12 cellular contexts compared by ENCODE assay signal in genomic region chr1:229203030-229203751, GRCh38.
A peak's percentile ranks its signal among the peaks of the same experiment; 100 is the strongest.
DNase-seq lines count a peak whose midpoint lies in the region; ATAC-seq, FAIRE-seq and TF ChIP-seq lines count a peak whose summit lies in the region.
"Had no signal": no experiment of that assay in that cellular context is flagged by ENCODE, and none has a peak within 500 bp of the region (broad histone marks: within the 10 kb centered on the region; RNA-seq: fewer than 3 reads in every experiment).

No MANE protein-coding gene starts in this region.

- H3K27me3 ChIP-seq in Caco-2 (replicated peaks; ENCODE audit: control insufficient read depth, insufficient read depth, low read length): no peaks in the 10 kb centered on the region
- H3K27me3 ChIP-seq in CD4-positive, alpha-beta memory T cell (ENCODE audit: insufficient read depth, low read length): no peaks in the 10 kb centered on the region
- H3K27me3 ChIP-seq: colonic mucosa had no signal

- H3K27ac ChIP-seq in CD4-positive, alpha-beta memory T cell (ENCODE audit: low read depth, low read length): no peak overlapping the region
- H3K27ac ChIP-seq: colonic mucosa had no signal

- H3K4me3 Mint-ChIP-seq in Caco-2 (ENCODE audit: unreplicated experiment): no peak overlapping the region
- H3K4me3 Mint-ChIP-seq in CD4-positive, alpha-beta memory T cell: no peak overlapping the region

- BruUV-seq in Caco-2 (replicated peaks; lab: Mats Ljungman, UMichigan): no TSS peak

- no peaks in the 10 kb centered on the region for H3K27me3 Mint-ChIP-seq in Caco-2 (ENCODE audit: insufficient read depth, unreplicated experiment)
- peaks cover 0 to 2% of the 10 kb centered on the region in 2 donors for H3K27me3 Mint-ChIP-seq in CD4-positive, alpha-beta memory T cell

- POLR2A ChIA-PET in Caco-2 (lab: Charles Lee): no interaction called here
- POLR2A ChIA-PET in CD4-positive, alpha-beta memory T cell (lab: Charles Lee; ENCODE audit: partially characterized antibody): interaction anchor here (0.9 kb wide), 1 partner anchor 19 kb away, joined by 3 read pairs; no protein-coding TSS in a partner anchor

- FAIRE-seq in urothelium cell line (lab: Jason Lieb, UNC): no peak

- peaks cover 6% of the 10 kb centered on the region for H3K36me3 Mint-ChIP-seq in Caco-2 (ENCODE audit: insufficient read depth, unreplicated experiment)
- H3K36me3 Mint-ChIP-seq in CD4-positive, alpha-beta memory T cell: no peaks in the 10 kb centered on the region

- CTCF ChIA-PET in Caco-2 (lab: Charles Lee): no interaction called here
- CTCF ChIA-PET in CD4-positive, alpha-beta memory T cell (lab: Charles Lee; ENCODE audit: partially characterized antibody): no interaction called here

- H3K9me3 ChIP-seq in Caco-2: no peaks in the 10 kb centered on the region
- no peaks in the 10 kb centered on the region for H3K9me3 ChIP-seq in CD4-positive, alpha-beta memory T cell (ENCODE audit: control insufficient read depth in 1 of 2, low read length in 2 of 2)
- H3K9me3 ChIP-seq: colonic mucosa, HAP-1 had no signal

- H3K4me3 ChIP-seq in Caco-2 (ENCODE audit: low read depth, low read length) (no peak overlapping the region), astrocyte of the cerebellum (ENCODE audit: low read depth, low read length) (no peak overlapping the region)
- no peak overlapping the region for H3K4me3 ChIP-seq in CD4-positive, alpha-beta memory T cell (ENCODE audit: low read length in 2 of 2)
- H3K4me3 ChIP-seq: colonic mucosa, HAP-1 had no signal

- H3K27ac Mint-ChIP-seq in Caco-2 (ENCODE audit: unreplicated experiment): peak overlapping the region; percentile 27
- no peak overlapping the region for H3K27ac Mint-ChIP-seq in CD4-positive, alpha-beta memory T cell

- intact Hi-C loops in Caco-2 (cut with micrococcal nuclease; ENCODE audit: unreplicated experiment): no loop called here
- intact Hi-C loops in CD4-positive, alpha-beta memory T cell (cut with micrococcal nuclease): no loop called here

- in situ Hi-C loops in astrocyte of the cerebellum (cut with HindIII; ENCODE audit: low sequenced_read_pairs): no loop called here

- DNase-seq in Caco-2 (peak; percentile 84 to 96), HuH-7 (ENCODE audit: low spot score) (peak; percentile 80), astrocyte of the cerebellum (ENCODE audit: low read depth) (peak; percentile 39), left kidney (ENCODE audit: low read depth, low spot score) (peak; percentile 93), urothelium cell line (ENCODE audit: low spot score) (no peak)
- no peak for DNase-seq in activated CD4-positive, alpha-beta T cell treated with anti-CD3 and anti-CD28 coated beads, Interleukin-2, amount 50 U/mL, for 48 hours
- no peak for DNase-seq in CD4-positive, alpha-beta memory T cell
- DNase-seq: activated CD4-positive, alpha-beta T cell treated with anti-CD3 and anti-CD28 coated beads, Interleukin-2, amount 50 U/mL, for 1 hour; colonic mucosa; NCI-H1436 treated with DMSO at 0.1 percent for 48 hours had no signal

- no peaks in the 10 kb centered on the region for H3K9me3 Mint-ChIP-seq in Caco-2 (ENCODE audit: unreplicated experiment)
- peaks cover 0 to 2% (median 0%) of the 10 kb centered on the region in 8 donors for H3K9me3 Mint-ChIP-seq in CD4-positive, alpha-beta memory T cell

- TF ChIP-seq CTCF in Caco-2 (IDR thresholded peaks at IDR 0.05; ENCODE audit: insufficient read depth in 1 of 2, low read depth in 1 of 2, low read length in 1 of 2, severe bottlenecking in 1 of 2, unreplicated experiment in 1 of 2) (no peak), astrocyte of the cerebellum (IDR thresholded peaks at IDR 0.05; ENCODE audit: low read depth, low read length, missing control alignments) (no peak)

- no peaks in the 10 kb centered on the region for H3K36me3 ChIP-seq in Caco-2 (ENCODE audit: control insufficient read depth, insufficient read depth, low read length)
- H3K36me3 ChIP-seq in CD4-positive, alpha-beta memory T cell (ENCODE audit: insufficient read depth, low read length): no peaks in the 10 kb centered on the region
- H3K36me3 ChIP-seq: colonic mucosa, HAP-1 had no signal

- peaks cover 6% of the 10 kb centered on the region for H3K4me1 Mint-ChIP-seq in Caco-2 (ENCODE audit: low read depth, unreplicated experiment)
- peaks cover 12 to 51% (median 26%) of the 10 kb centered on the region in 4 donors for H3K4me1 Mint-ChIP-seq in CD4-positive, alpha-beta memory T cell

- H3K4me1 ChIP-seq in Caco-2: peaks cover 41% of the 10 kb centered on the region
- peaks cover 16% of the 10 kb centered on the region for H3K4me1 ChIP-seq in CD4-positive, alpha-beta memory T cell (ENCODE audit: insufficient read depth, low read length)
- H3K4me1 ChIP-seq: colonic mucosa, HAP-1 had no signal

- no peak for ATAC-seq in HG02981 (IDR thresholded peaks at IDR 0.05; ENCODE audit: unreplicated experiment)

Comparison
In these comparisons a context has a peak if more than half of its experiments do, and no peak if none do; other contexts are left out.
1. DNase-seq: peak in Caco-2 (2 of 2), HuH-7 (single experiment), astrocyte of the cerebellum (single experiment) and left kidney (single experiment); none in activated CD4-positive, alpha-beta T cell treated with anti-CD3 and anti-CD28 coated beads, Interleukin-2, amount 50 U/mL, for 48 hours (0 of 2), CD4-positive, alpha-beta memory T cell (0 of 5) and urothelium cell line (single experiment).